Comparison of ENCODE assay signal across 2 cellular contexts in genomic region chr16:16265044-16265443, GRCh38. TPM values are rescaled to one million over a fixed set of nuclear protein-coding genes. Genes with fewer than 3 reads are reported as not detected.
"Had no signal": no experiment of that assay in that cellular context is flagged by ENCODE, and none has a peak within 500 bp of the region (broad histone marks: within the 10 kb centered on the region; RNA-seq: fewer than 3 reads in every experiment).

No MANE protein-coding gene starts in this region.

RNA-seq across cellular contexts. Expression of gene ABCC6, which starts 41.8 kb away (rescaled TPM):
- total RNA-seq: natural killer cell treated with Interleukin-12 subunit alpha and Interleukin-12 subunit beta and Interleukin-15 and Interleukin-18, amount 100 ng/mL, for 72 hours had no signal
- polyA plus RNA-seq: neural cell had no signal
